8 cellular contexts compared by ENCODE assay signal in genomic region chr22:35961480-35961902, GRCh38.
A peak's percentile ranks its signal among the peaks of the same experiment; 100 is the strongest.
DNase-seq lines count a peak whose midpoint lies in the region; ATAC-seq and TF ChIP-seq lines count a peak whose summit lies in the region.

No MANE protein-coding gene starts in this region.

- no peaks in the 10 kb centered on the region for H3K27me3 ChIP-seq in H7 (ENCODE audit: control insufficient read depth, insufficient read depth, low read length)

- H3K4me3 ChIP-seq in H7 (ENCODE audit: insufficient read depth, low read depth, low read length), result no peak overlapping the region

- POLR2A ChIA-PET in WTC11 (lab: Charles Lee), result interaction anchor here (0.6 to 1.2 kb wide), 6 partner anchors 10 to 325 kb away, joined by 3 to 5 read pairs (median 3); no protein-coding TSS in a partner anchor

- H3K36me3 Mint-ChIP-seq in WTC11, result no peaks in the 10 kb centered on the region
- H3K36me3 Mint-ChIP-seq in natural killer cell, result no peaks in the 10 kb centered on the region
- no peaks in the 10 kb centered on the region for H3K36me3 Mint-ChIP-seq in activated T-helper 17 cell treated with anti-CD3 and anti-CD28 coated beads, Interleukin-2, amount 50 U/mL, for 72 hours (ENCODE audit: low read depth)

- ATAC-seq in WTC11, result peak; percentile 99
- peak; percentile 91 to 92 for ATAC-seq in left cardiac atrium
- ATAC-seq in natural killer cell, result no peak
- ATAC-seq in activated T-helper 17 cell treated with anti-CD3 and anti-CD28 coated beads, Interleukin-2, amount 50 U/mL, for 72 hours (replicated peaks), result no peak
- no peak for ATAC-seq in GM19467 (IDR thresholded peaks at IDR 0.05; ENCODE audit: unreplicated experiment)

- CTCF ChIA-PET in WTC11 (lab: Charles Lee), result interaction anchor here (1.0 to 1.4 kb wide), 4 partner anchors 31 to 104 kb away, joined by 3 to 9 read pairs (median 6); partner anchors contain the start of gene RBFOX2

- H3K36me3 ChIP-seq in H7 (replicated peaks; ENCODE audit: control insufficient read depth, insufficient read depth, low read length), result no peaks in the 10 kb centered on the region

- intact Hi-C loops in left cardiac atrium (cut with DNase I), result no loop called here
- intact Hi-C loops in natural killer cell (cut with micrococcal nuclease), result no loop called here

- H3K9me3 Mint-ChIP-seq in WTC11 (no peaks in the 10 kb centered on the region), natural killer cell (no peaks in the 10 kb centered on the region)
- no peaks in the 10 kb centered on the region for H3K9me3 Mint-ChIP-seq in activated T-helper 17 cell treated with anti-CD3 and anti-CD28 coated beads, Interleukin-2, amount 50 U/mL, for 72 hours

- TF ChIP-seq CTCF in WTC11 (IDR thresholded peaks at IDR 0.05) (no peak), natural killer cell (IDR thresholded peaks at IDR 0.05) (no peak)

- H3K4me1 Mint-ChIP-seq in WTC11, result peaks cover 48% of the 10 kb centered on the region
- no peaks in the 10 kb centered on the region for H3K4me1 Mint-ChIP-seq in natural killer cell
- H3K4me1 Mint-ChIP-seq in activated T-helper 17 cell treated with anti-CD3 and anti-CD28 coated beads, Interleukin-2, amount 50 U/mL, for 72 hours, result no peaks in the 10 kb centered on the region

- H3K27ac Mint-ChIP-seq in WTC11, result peak overlapping the region; percentile 91
- no peak overlapping the region for H3K27ac Mint-ChIP-seq in natural killer cell
- no peak overlapping the region for H3K27ac Mint-ChIP-seq in activated T-helper 17 cell treated with anti-CD3 and anti-CD28 coated beads, Interleukin-2, amount 50 U/mL, for 72 hours

- H3K4me3 Mint-ChIP-seq in WTC11 (peak overlapping the region; percentile 32), natural killer cell (no peak overlapping the region)
- no peak overlapping the region for H3K4me3 Mint-ChIP-seq in activated T-helper 17 cell treated with anti-CD3 and anti-CD28 coated beads, Interleukin-2, amount 50 U/mL, for 72 hours

- DNase-seq in H7 (peak; percentile 44), WTC11 (ENCODE audit: low spot score) (peak; percentile 60), left cardiac atrium (peak; percentile 56), pulmonary artery endothelial cell (ENCODE audit: low read depth, low spot score) (peak; percentile 87), activated gamma-delta T cell treated with Interleukin-2 at 50 U/mL for 16 hours (no peak), natural killer cell (no peak)

- H3K27me3 Mint-ChIP-seq in WTC11 (ENCODE audit: low read depth) (no peaks in the 10 kb centered on the region), natural killer cell (ENCODE audit: low read depth in 2 of 2) (peaks cover 15 to 19% of the 10 kb centered on the region in 2 donors)
- peaks cover 19% of the 10 kb centered on the region for H3K27me3 Mint-ChIP-seq in activated T-helper 17 cell treated with anti-CD3 and anti-CD28 coated beads, Interleukin-2, amount 50 U/mL, for 72 hours

TF ChIP-seq in WTC11, 78 proteins besides CTCF, POLR2A, EP300 and RAD21:
- TF ChIP-seq MLX (CRISPR knock-in tag; IDR thresholded peaks at IDR 0.05) (no peak), CREM (CRISPR knock-in tag; IDR thresholded peaks at IDR 0.05) (no peak), SMAD4 (CRISPR knock-in tag; IDR thresholded peaks at IDR 0.05) (no peak), KAT7 (CRISPR knock-in tag; IDR thresholded peaks at IDR 0.05; ENCODE audit: borderline replicate concordance) (no peak)

Comparison
In these comparisons a context has a peak if more than half of its experiments do, and no peak if none do; other contexts are left out.
1. DNase-seq: peak in H7 (single experiment), WTC11 (single experiment), left cardiac atrium (single experiment) and pulmonary artery endothelial cell (single experiment); none in activated gamma-delta T cell treated with Interleukin-2 at 50 U/mL for 16 hours (single experiment) and natural killer cell (single experiment).
2. ATAC-seq: peak in WTC11 (single experiment) and left cardiac atrium (2 of 2); none in natural killer cell (0 of 3), activated T-helper 17 cell treated with anti-CD3 and anti-CD28 coated beads, Interleukin-2, amount 50 U/mL, for 72 hours (single experiment) and GM19467 (single experiment).